Comparison of ENCODE assay signal across 8 cellular contexts in the genomic region with DNA sequence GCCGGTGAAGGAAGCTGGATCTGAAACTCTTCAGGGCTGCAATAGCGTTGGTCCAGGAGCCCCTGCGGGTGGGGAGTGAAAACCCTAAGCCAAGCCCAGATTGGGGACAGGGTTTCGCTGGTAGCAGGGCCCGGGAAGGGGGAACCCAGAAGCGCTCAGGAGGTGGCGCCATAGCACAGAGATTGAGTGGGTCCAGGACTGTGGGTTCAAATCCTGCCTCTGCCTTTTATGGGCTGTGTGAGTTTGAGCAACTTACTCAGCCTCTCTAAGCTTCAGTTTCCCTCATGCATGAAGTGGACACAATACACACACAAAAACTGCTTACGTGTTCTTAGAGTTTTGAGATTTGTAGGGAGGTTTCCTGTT. TPM values are rescaled to one million over a fixed set of nuclear protein-coding genes. Genes with fewer than 3 reads are reported as not detected.
DNase-seq lines count a peak whose midpoint lies in the region; ATAC-seq and TF ChIP-seq lines count a peak whose summit lies in the region.

No MANE protein-coding gene starts in this region.

- no peaks in the 10 kb centered on the region for H3F3A ChIP-seq in MM.1S (ENCODE audit: insufficient read depth, low read length)

- POLR2A ChIA-PET in CD8-positive, alpha-beta memory T cell (lab: Charles Lee): interaction anchor here (0.8 kb wide), 1 partner anchor 223 kb away, joined by 4 read pairs; a partner anchor contains a TSS
- POLR2A ChIA-PET in activated CD8-positive, alpha-beta T cell treated with anti-CD3 and anti-CD28 coated beads, Interleukin-2, amount 10 ng/mL, durations not matched to agents 7 days and 5 days (lab: Charles Lee): interaction anchor here (1.0 to 1.2 kb wide), 2 partner anchors 115 to 223 kb away, joined by 3 to 4 read pairs; a partner anchor contains a TSS

- H3K4me1 Mint-ChIP-seq in CD8-positive, alpha-beta memory T cell: no peaks in the 10 kb centered on the region
- peaks cover 2% of the 10 kb centered on the region for H3K4me1 Mint-ChIP-seq in activated CD8-positive, alpha-beta T cell treated with anti-CD3 and anti-CD28 coated beads, Interleukin-2, amount 10 ng/mL, durations not matched to agents 7 days and 5 days (ENCODE audit: low read depth)

- no peaks in the 10 kb centered on the region for H3K79me2 ChIP-seq in MM.1S (ENCODE audit: low read length)

- H3K9ac ChIP-seq in MM.1S (ENCODE audit: low read length): no peak overlapping the region

- no peak overlapping the region for H3K27ac ChIP-seq in CD8-positive, alpha-beta memory T cell (ENCODE audit: low read depth, low read length)
- H3K27ac ChIP-seq in MM.1S (ENCODE audit: low read length): no peak overlapping the region

- H3K4me2 ChIP-seq in MM.1S (ENCODE audit: low read depth, low read length): no peak overlapping the region

- no peaks in the 10 kb centered on the region for H3K4me1 ChIP-seq in CD8-positive, alpha-beta memory T cell (ENCODE audit: insufficient read depth, low read length)
- no peaks in the 10 kb centered on the region for H3K4me1 ChIP-seq in MM.1S (ENCODE audit: low read length)

- DNase-seq in CD8-positive, alpha-beta memory T cell: peak; percentile 32 to 74 (median 51)
- DNase-seq in MM.1S (peak; percentile 18), fibroblast of villous mesenchyme (ENCODE audit: low read depth) (no peak), SK-N-DZ (ENCODE audit: low spot score) (no peak)
- DNase-seq in activated CD8-positive, alpha-beta T cell treated with anti-CD3 and anti-CD28 coated beads, Interleukin-2, amount 10 ng/mL, durations not matched to agents 7 days and 5 days: peak; percentile 80
- DNase-seq in stimulated activated CD4-positive, alpha-beta T cell treated with anti-CD3 and anti-CD28 coated beads, TNF-alpha, amount 100 ng/mL, for 1 hour (ENCODE audit: low read depth in 3 of 3, low spot score in 1 of 3): peak; percentile 2 to 36 (median 26)

- no peak overlapping the region for H3K4me3 Mint-ChIP-seq in CD8-positive, alpha-beta memory T cell
- H3K4me3 Mint-ChIP-seq in activated CD8-positive, alpha-beta T cell treated with anti-CD3 and anti-CD28 coated beads, Interleukin-2, amount 10 ng/mL, durations not matched to agents 7 days and 5 days: no peak overlapping the region

- no peaks in the 10 kb centered on the region for H3K9me2 ChIP-seq in MM.1S (replicated peaks; ENCODE audit: insufficient read depth, low read length)

- no peaks in the 10 kb centered on the region for H3K36me3 ChIP-seq in CD8-positive, alpha-beta memory T cell (ENCODE audit: insufficient read depth, low read length)
- no peaks in the 10 kb centered on the region for H3K36me3 ChIP-seq in MM.1S (replicated peaks; ENCODE audit: insufficient read depth, low read length)

- H3K36me3 Mint-ChIP-seq in CD8-positive, alpha-beta memory T cell: peaks cover 0 to 4% (median 0%) of the 10 kb centered on the region in 3 donors
- no peaks in the 10 kb centered on the region for H3K36me3 Mint-ChIP-seq in activated CD8-positive, alpha-beta T cell treated with anti-CD3 and anti-CD28 coated beads, Interleukin-2, amount 10 ng/mL, durations not matched to agents 7 days and 5 days (ENCODE audit: low read depth)

- H2AFZ ChIP-seq in MM.1S (ENCODE audit: low read length): no peak overlapping the region

- H3K27me3 ChIP-seq in CD8-positive, alpha-beta memory T cell (ENCODE audit: insufficient read depth, low read length, poor library complexity, severe bottlenecking): no peaks in the 10 kb centered on the region
- H3K27me3 ChIP-seq in MM.1S (replicated peaks; ENCODE audit: insufficient read depth, low read length): peaks cover 54% of the 10 kb centered on the region

- peak; percentile 91 for ATAC-seq in activated CD8-positive, alpha-beta T cell treated with anti-CD3 and anti-CD28 coated beads, Interleukin-2, amount 10 ng/mL, durations not matched to agents 7 days and 5 days
- ATAC-seq in HG03342 (IDR thresholded peaks at IDR 0.05; ENCODE audit: unreplicated experiment): no peak
- no peak for ATAC-seq in HG03460 (IDR thresholded peaks at IDR 0.05; ENCODE audit: unreplicated experiment)

- TF ChIP-seq CTCF in MM.1S (IDR thresholded peaks at IDR 0.05; ENCODE audit: low read length) (peak; percentile 48), fibroblast of villous mesenchyme (IDR thresholded peaks at IDR 0.05; ENCODE audit: insufficient read depth, low read depth, low read length) (peak; percentile 41)

- no peak overlapping the region for H3K27ac Mint-ChIP-seq in CD8-positive, alpha-beta memory T cell
- H3K27ac Mint-ChIP-seq in activated CD8-positive, alpha-beta T cell treated with anti-CD3 and anti-CD28 coated beads, Interleukin-2, amount 10 ng/mL, durations not matched to agents 7 days and 5 days: no peak overlapping the region

- no peaks in the 10 kb centered on the region for H4K20me1 ChIP-seq in MM.1S (ENCODE audit: insufficient read depth, low read length)

- no peaks in the 10 kb centered on the region for H3K9me3 Mint-ChIP-seq in CD8-positive, alpha-beta memory T cell
- H3K9me3 Mint-ChIP-seq in activated CD8-positive, alpha-beta T cell treated with anti-CD3 and anti-CD28 coated beads, Interleukin-2, amount 10 ng/mL, durations not matched to agents 7 days and 5 days (ENCODE audit: insufficient read depth): no peaks in the 10 kb centered on the region

- no peaks in the 10 kb centered on the region for H3K9me3 ChIP-seq in CD8-positive, alpha-beta memory T cell (ENCODE audit: low read length)
- no peaks in the 10 kb centered on the region for H3K9me3 ChIP-seq in MM.1S (replicated peaks; ENCODE audit: insufficient read depth, low read length)

- peaks cover 9 to 11% of the 10 kb centered on the region in 2 donors for H3K27me3 Mint-ChIP-seq in CD8-positive, alpha-beta memory T cell
- H3K27me3 Mint-ChIP-seq in activated CD8-positive, alpha-beta T cell treated with anti-CD3 and anti-CD28 coated beads, Interleukin-2, amount 10 ng/mL, durations not matched to agents 7 days and 5 days (ENCODE audit: low read depth): peaks cover 15% of the 10 kb centered on the region

- CTCF ChIA-PET in CD8-positive, alpha-beta memory T cell (lab: Charles Lee): interaction anchor here (1.0 to 2.2 kb wide), 2 partner anchors 113 to 115 kb away, joined by 3 to 6 read pairs; no protein-coding TSS in a partner anchor
- CTCF ChIA-PET in activated CD8-positive, alpha-beta T cell treated with anti-CD3 and anti-CD28 coated beads, Interleukin-2, amount 10 ng/mL, durations not matched to agents 7 days and 5 days (lab: Charles Lee): interaction anchor here (0.6 to 2.9 kb wide), 9 partner anchors 25 to 700 kb away, joined by 3 to 13 read pairs (median 3); a partner anchor contains a TSS

- no peak overlapping the region for H3K4me3 ChIP-seq in CD8-positive, alpha-beta memory T cell (ENCODE audit: low read length)
- H3K4me3 ChIP-seq in MM.1S (ENCODE audit: low read length): no peak overlapping the region
- H3K4me3 ChIP-seq in fibroblast of villous mesenchyme (ENCODE audit: low read depth, low read length): no peak overlapping the region

RNA-seq across cellular contexts. Expression of a gene that starts 8.3 kb away (rescaled TPM):
- total RNA-seq in CD8-positive, alpha-beta memory T cell: not detected
- not detected for polyA plus RNA-seq in CD8-positive, alpha-beta memory T cell
- not detected for total RNA-seq in activated CD8-positive, alpha-beta T cell treated with anti-CD3 and anti-CD28 coated beads, Interleukin-2, amount 10 ng/mL, durations not matched to agents 7 days and 5 days
- total RNA-seq in fibroblast of villous mesenchyme: not detected in 2 replicates
- polyA plus RNA-seq in SK-N-DZ (2014; cell fraction: cytosol; rRNA removed): not detected in 2 replicates
- not detected in 2 replicates for polyA plus RNA-seq in SK-N-DZ (2014; cell fraction: nucleus; rRNA removed)

RNA-seq across cellular contexts. Expression of a gene that starts 15.6 kb away (rescaled TPM):
- not detected for total RNA-seq in CD8-positive, alpha-beta memory T cell
- polyA plus RNA-seq in CD8-positive, alpha-beta memory T cell: not detected
- total RNA-seq in activated CD8-positive, alpha-beta T cell treated with anti-CD3 and anti-CD28 coated beads, Interleukin-2, amount 10 ng/mL, durations not matched to agents 7 days and 5 days: not detected
- total RNA-seq in fibroblast of villous mesenchyme: not detected in 2 replicates
- polyA plus RNA-seq in SK-N-DZ (2014; cell fraction: cytosol; rRNA removed): not detected in 2 replicates
- polyA plus RNA-seq in SK-N-DZ (2014; cell fraction: nucleus; rRNA removed): not detected in 2 replicates

RNA-seq across cellular contexts. Expression of a gene that starts 32.4 kb away (rescaled TPM):
- total RNA-seq in CD8-positive, alpha-beta memory T cell: not detected
- polyA plus RNA-seq in CD8-positive, alpha-beta memory T cell: not detected
- total RNA-seq in activated CD8-positive, alpha-beta T cell treated with anti-CD3 and anti-CD28 coated beads, Interleukin-2, amount 10 ng/mL, durations not matched to agents 7 days and 5 days: not detected
- not detected in 2 replicates for total RNA-seq in fibroblast of villous mesenchyme
- not detected in 2 replicates for polyA plus RNA-seq in SK-N-DZ (2014; cell fraction: cytosol; rRNA removed)
- polyA plus RNA-seq in SK-N-DZ (2014; cell fraction: nucleus; rRNA removed): not detected in 2 replicates

RNA-seq across cellular contexts. Expression of a gene that starts 36.3 kb away (rescaled TPM):
- total RNA-seq in CD8-positive, alpha-beta memory T cell: under 1 TPM in 1 of 2 experiments, not detected in 1; 0.31 TPM
- polyA plus RNA-seq in CD8-positive, alpha-beta memory T cell: not detected
- not detected for total RNA-seq in activated CD8-positive, alpha-beta T cell treated with anti-CD3 and anti-CD28 coated beads, Interleukin-2, amount 10 ng/mL, durations not matched to agents 7 days and 5 days
- total RNA-seq in fibroblast of villous mesenchyme: not detected in 2 replicates
- polyA plus RNA-seq in SK-N-DZ (2014; cell fraction: cytosol; rRNA removed): 0.70 TPM in 1 of 2 replicates, not detected in the other
- polyA plus RNA-seq in SK-N-DZ (2014; cell fraction: nucleus; rRNA removed): not detected in 2 replicates

RNA-seq across cellular contexts. Expression of a gene that starts 55.8 kb away (rescaled TPM):
- not detected for total RNA-seq in CD8-positive, alpha-beta memory T cell
- not detected for polyA plus RNA-seq in CD8-positive, alpha-beta memory T cell
- total RNA-seq in activated CD8-positive, alpha-beta T cell treated with anti-CD3 and anti-CD28 coated beads, Interleukin-2, amount 10 ng/mL, durations not matched to agents 7 days and 5 days: not detected
- total RNA-seq in fibroblast of villous mesenchyme: not detected in 2 replicates
- not detected in 2 replicates for polyA plus RNA-seq in SK-N-DZ (2014; cell fraction: cytosol; rRNA removed)
- polyA plus RNA-seq in SK-N-DZ (2014; cell fraction: nucleus; rRNA removed): not detected in 2 replicates

Comparison
In these comparisons a context has a peak if more than half of its experiments do, and no peak if none do; other contexts are left out.
1. DNase-seq: peak in CD8-positive, alpha-beta memory T cell (5 of 5), MM.1S (single experiment), activated CD8-positive, alpha-beta T cell treated with anti-CD3 and anti-CD28 coated beads, Interleukin-2, amount 10 ng/mL, durations not matched to agents 7 days and 5 days (single experiment) and stimulated activated CD4-positive, alpha-beta T cell treated with anti-CD3 and anti-CD28 coated beads, TNF-alpha, amount 100 ng/mL, for 1 hour (3 of 3); none in fibroblast of villous mesenchyme (single experiment) and SK-N-DZ (single experiment).